In genomic region chr14:61469771-61470170, GRCh38 we compare ENCODE assay signal across 8 cellular contexts.
DNase-seq lines count a peak whose midpoint lies in the region; ATAC-seq and TF ChIP-seq lines count a peak whose summit lies in the region.

No MANE protein-coding gene starts in this region.

- CTCF ChIA-PET in CD8-positive, alpha-beta T cell (lab: Charles Lee), result interaction anchor here (3.0 to 4.2 kb wide), 3 partner anchors 9 to 368 kb away, joined by 13 to 34 read pairs (median 15); no protein-coding TSS in a partner anchor

- peak overlapping the region; percentile 97 for H3K27ac Mint-ChIP-seq in CD8-positive, alpha-beta T cell
- peak overlapping the region in 9 of 10 donors; percentile 93 to 100 (median 99) for H3K27ac Mint-ChIP-seq in naive thymus-derived CD8-positive, alpha-beta T cell
- H3K27ac Mint-ChIP-seq in progenitor cell of endocrine pancreas, result no peak overlapping the region

- H3K9me3 Mint-ChIP-seq in CD8-positive, alpha-beta T cell, result no peaks in the 10 kb centered on the region
- H3K9me3 Mint-ChIP-seq in naive thymus-derived CD8-positive, alpha-beta T cell, result peaks cover 0 to 9% (median 0%) of the 10 kb centered on the region in 9 donors
- peaks cover 4% of the 10 kb centered on the region for H3K9me3 Mint-ChIP-seq in progenitor cell of endocrine pancreas (ENCODE audit: low read depth)

- POLR2A ChIA-PET in CD8-positive, alpha-beta T cell (lab: Charles Lee), result interaction anchor here (1.0 to 1.4 kb wide), 5 partner anchors 9 to 292 kb away, joined by 3 to 5 read pairs (median 4); partner anchors contain the start of gene SNAPC1
- POLR2A ChIA-PET in naive thymus-derived CD8-positive, alpha-beta T cell (lab: Charles Lee), result interaction anchor here (0.9 to 2.8 kb wide), 3 partner anchors 10 to 226 kb away, joined by 3 to 7 read pairs (median 3); partner anchors contain the start of gene HIF1A

- H3K36me3 Mint-ChIP-seq in CD8-positive, alpha-beta T cell, result peaks cover 85% of the 10 kb centered on the region
- peaks cover 13 to 66% (median 18%) of the 10 kb centered on the region in 3 donors for H3K36me3 Mint-ChIP-seq in naive thymus-derived CD8-positive, alpha-beta T cell
- H3K36me3 Mint-ChIP-seq in progenitor cell of endocrine pancreas (ENCODE audit: insufficient read depth), result peaks cover 2% of the 10 kb centered on the region

- H3K27me3 Mint-ChIP-seq in CD8-positive, alpha-beta T cell (ENCODE audit: low read depth), result no peaks in the 10 kb centered on the region
- no peaks in the 10 kb centered on the region for H3K27me3 Mint-ChIP-seq in naive thymus-derived CD8-positive, alpha-beta T cell
- H3K27me3 Mint-ChIP-seq in progenitor cell of endocrine pancreas, result peaks cover 20% of the 10 kb centered on the region

- TF ChIP-seq CTCF in CD8-positive, alpha-beta T cell (IDR thresholded peaks at IDR 0.05), result no peak
- no peak for TF ChIP-seq CTCF in progenitor cell of endocrine pancreas (IDR thresholded peaks at IDR 0.05; ENCODE audit: unreplicated experiment)

- no peaks in the 10 kb centered on the region for H3K9me3 ChIP-seq in CD8-positive, alpha-beta T cell (ENCODE audit: low read length)
- H3K9me3 ChIP-seq in HUES6 (ENCODE audit: control insufficient read depth, insufficient read depth, low read depth, low read length), result no peaks in the 10 kb centered on the region
- H3K9me3 ChIP-seq in adipocyte (ENCODE audit: control insufficient read depth, low read length), result peaks cover 7% of the 10 kb centered on the region

- peak in 1 of 7 experiments; percentile 38 for DNase-seq in CD8-positive, alpha-beta T cell
- DNase-seq in adipocyte (ENCODE audit: low read depth), result no peak
- DNase-seq in naive thymus-derived CD8-positive, alpha-beta T cell, result no peak
- DNase-seq in SW 1271 (lab: John Stamatoyannopoulos, UW), result no peak
- no peak for DNase-seq in DMS114 treated with DMSO at 0.1 percent for 48 hours (lab: John Stamatoyannopoulos, UW; ENCODE audit: unreplicated experiment)
- no peak for DNase-seq in NOMO-1 treated with dmso at 0.1 percent for 144 hours (lab: John Stamatoyannopoulos, UW; ENCODE audit: unreplicated experiment)
- no peak for DNase-seq in progenitor cell of endocrine pancreas (ENCODE audit: low spot score, unreplicated experiment)

- H3K27ac ChIP-seq in CD8-positive, alpha-beta T cell (ENCODE audit: low read depth, low read length), result no peak overlapping the region
- H3K27ac ChIP-seq in HUES6 (ENCODE audit: low read depth, low read length), result no peak overlapping the region

- peaks cover 74% of the 10 kb centered on the region for H3K4me1 ChIP-seq in CD8-positive, alpha-beta T cell (ENCODE audit: insufficient read depth, low read length)
- H3K4me1 ChIP-seq in HUES6 (ENCODE audit: control insufficient read depth, insufficient read depth, low read length) (peaks cover 52% of the 10 kb centered on the region), adipocyte (ENCODE audit: control insufficient read depth, insufficient read depth, low read length) (peaks cover 77% of the 10 kb centered on the region)

- ATAC-seq in CD8-positive, alpha-beta T cell, result no peak
- ATAC-seq in naive thymus-derived CD8-positive, alpha-beta T cell, result no peak

- H3K27me3 ChIP-seq in CD8-positive, alpha-beta T cell (ENCODE audit: insufficient read depth, low read length), result no peaks in the 10 kb centered on the region
- H3K27me3 ChIP-seq in HUES6 (ENCODE audit: control insufficient read depth, insufficient read depth, low read length) (no peaks in the 10 kb centered on the region), adipocyte (replicated peaks; ENCODE audit: control insufficient read depth, insufficient read depth, low read length) (no peaks in the 10 kb centered on the region)

- peak overlapping the region; percentile 76 for H3K4me3 Mint-ChIP-seq in CD8-positive, alpha-beta T cell
- H3K4me3 Mint-ChIP-seq in naive thymus-derived CD8-positive, alpha-beta T cell, result peak overlapping the region in 9 of 10 donors; percentile 9 to 92 (median 81)
- no peak overlapping the region for H3K4me3 Mint-ChIP-seq in progenitor cell of endocrine pancreas (ENCODE audit: low read depth)

- H3K9ac ChIP-seq in HUES6 (ENCODE audit: low read length) (no peak overlapping the region), adipocyte (ENCODE audit: low read length) (peak overlapping the region; percentile 87)

- H3K4me3 ChIP-seq in CD8-positive, alpha-beta T cell (ENCODE audit: low read depth, low read length), result no peak overlapping the region
- peak overlapping the region; percentile 16; the same call in 1 of the 2 replicates for H3K4me3 ChIP-seq in HUES6 (ENCODE audit: low read depth, low read length)
- H3K4me3 ChIP-seq in adipocyte (ENCODE audit: low read length), result peak overlapping the region; percentile 49

- peaks cover 87% of the 10 kb centered on the region for H3K4me1 Mint-ChIP-seq in CD8-positive, alpha-beta T cell (ENCODE audit: low read depth)
- peaks cover 54 to 94% (median 93%) of the 10 kb centered on the region in 4 donors for H3K4me1 Mint-ChIP-seq in naive thymus-derived CD8-positive, alpha-beta T cell
- peaks cover 2% of the 10 kb centered on the region for H3K4me1 Mint-ChIP-seq in progenitor cell of endocrine pancreas (ENCODE audit: low read depth)

- intact Hi-C loops in CD8-positive, alpha-beta T cell (cut with DNase I, micrococcal nuclease), result loop anchor here (5.0 to 10.0 kb wide), 3 partner anchors 33 to 658 kb away; no protein-coding TSS in a partner anchor

- H3K36me3 ChIP-seq in CD8-positive, alpha-beta T cell (ENCODE audit: insufficient read depth, low read length), result peaks cover 10% of the 10 kb centered on the region
- no peaks in the 10 kb centered on the region for H3K36me3 ChIP-seq in HUES6 (ENCODE audit: control insufficient read depth, insufficient read depth, low read length)
- H3K36me3 ChIP-seq in adipocyte (ENCODE audit: control insufficient read depth, insufficient read depth, low read length, severe bottlenecking), result no peaks in the 10 kb centered on the region
